In the genomic region with DNA sequence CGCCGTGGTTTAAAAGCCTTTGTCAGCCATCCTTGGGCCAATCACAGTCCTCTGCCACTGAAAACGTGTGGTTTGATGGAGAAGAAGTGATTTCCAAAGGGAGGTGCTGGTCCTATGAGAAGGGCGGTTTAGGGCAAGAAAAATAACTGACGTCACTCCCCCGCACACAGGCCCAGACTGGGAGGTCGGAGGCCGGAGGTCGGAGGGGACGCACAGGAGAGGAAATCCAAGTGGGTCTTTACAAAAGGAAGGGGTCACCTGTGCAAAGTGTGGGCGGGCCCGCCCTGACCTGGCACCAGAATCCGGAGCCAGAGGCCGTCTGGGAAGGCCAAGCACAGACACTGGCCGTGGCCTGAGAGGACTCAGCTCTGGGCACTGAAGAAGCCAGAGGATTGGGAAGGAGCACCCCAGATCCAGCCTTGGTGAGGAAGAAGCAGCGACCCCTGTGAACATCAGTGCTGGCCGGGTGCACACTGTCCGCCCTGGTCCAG, we compare ENCODE assay signal across 25 cellular contexts. TPM values are rescaled to one million over a fixed set of nuclear protein-coding genes. Genes with fewer than 3 reads are reported as not detected.
"Had no signal": no experiment of that assay in that cellular context is flagged by ENCODE, and none has a peak within 500 bp of the region (broad histone marks: within the 10 kb centered on the region; RNA-seq: fewer than 3 reads in every experiment).

No MANE protein-coding gene starts in this region.

- H3K9me3 Mint-ChIP-seq: activated naive CD4-positive, alpha-beta T cell treated with anti-CD3 and anti-CD28 coated beads for 36 hours; activated naive CD8-positive, alpha-beta T cell treated with anti-CD3 and anti-CD28 coated beads, Interleukin-2, amount 50 U/mL, for 24 hours; activated T-helper 2 cell treated with anti-CD3 and anti-CD28 coated beads, Interferon-gamma antibody, Interleukin-2, Interleukin-4, amounts not matched to agents 10 μg/mL and 5 μg/mL and 100 μg/mL, durations not matched to agents 14 hours and 24 hours and 36 hours; stimulated activated naive CD8-positive, alpha-beta T cell treated with anti-CD3 and anti-CD28 coated beads, Interleukin-15, Interleukin-2, amounts not matched to agents 100 ng/mL and 50 ng/mL, for 24 hours had no signal

- H3K4me1 Mint-ChIP-seq: activated naive CD8-positive, alpha-beta T cell treated with anti-CD3 and anti-CD28 coated beads, Interleukin-2, amount 50 U/mL, for 24 hours; naive B cell; T-helper 17 cell had no signal

- H3K36me3 Mint-ChIP-seq: naive B cell had no signal

- H3K27ac Mint-ChIP-seq: activated naive CD4-positive, alpha-beta T cell treated with anti-CD3 and anti-CD28 coated beads for 36 hours; activated naive CD8-positive, alpha-beta T cell treated with anti-CD3 and anti-CD28 coated beads, Interleukin-2, amount 50 U/mL, for 24 hours; activated T-helper 2 cell treated with anti-CD3 and anti-CD28 coated beads, Interferon-gamma antibody, Interleukin-2, Interleukin-4, amounts not matched to agents 10 μg/mL and 5 μg/mL and 100 μg/mL, durations not matched to agents 14 hours and 24 hours and 36 hours; naive B cell; progenitor cell of endocrine pancreas; stimulated activated naive CD8-positive, alpha-beta T cell treated with anti-CD3 and anti-CD28 coated beads, Interleukin-15, Interleukin-2, amounts not matched to agents 100 ng/mL and 50 ng/mL, for 24 hours; T-helper 17 cell had no signal

- H3K4me3 Mint-ChIP-seq: activated naive CD4-positive, alpha-beta T cell treated with anti-CD3 and anti-CD28 coated beads for 36 hours; activated naive CD8-positive, alpha-beta T cell treated with anti-CD3 and anti-CD28 coated beads, Interleukin-2, amount 50 U/mL, for 24 hours; naive B cell; stimulated activated naive CD8-positive, alpha-beta T cell treated with anti-CD3 and anti-CD28 coated beads, Interleukin-15, Interleukin-2, amounts not matched to agents 100 ng/mL and 50 ng/mL, for 24 hours; T-helper 17 cell had no signal

- H3K27ac ChIP-seq: body of pancreas, cardiac muscle cell, heart left ventricle, lower lobe of right lung, tibial artery had no signal

- H3K36me3 ChIP-seq: cardiac muscle cell, heart left ventricle, lower lobe of right lung, tibial artery had no signal

- H3K4me3 ChIP-seq: body of pancreas, cardiac muscle cell, heart left ventricle, lower lobe of right lung, tibial artery had no signal

- H3K4me1 ChIP-seq: body of pancreas, heart left ventricle, lower lobe of right lung, tibial artery had no signal

- DNase-seq: activated CD4-positive, alpha-beta T cell treated with anti-CD3 and anti-CD28 coated beads for 4 hours; activated CD4-positive, alpha-beta T cell treated with anti-CD3 and anti-CD28 coated beads, Interleukin-2, amount 50 U/mL, for 48 hours; activated CD4-positive, CD25-positive, alpha-beta regulatory T cell; activated naive CD4-positive, alpha-beta T cell treated with anti-CD3 and anti-CD28 coated beads for 36 hours; activated naive CD8-positive, alpha-beta T cell treated with anti-CD3 and anti-CD28 coated beads, Interleukin-2, amount 50 U/mL, for 24 hours; activated T-cell treated with anti-CD3 and anti-CD28 coated beads for 4 hours; body of pancreas; lower lobe of right lung; mesendoderm; naive B cell; occipital lobe; retina; stimulated activated CD4-positive, alpha-beta T cell treated with anti-CD3 and anti-CD28 coated beads, Interleukin-1b, Interleukin-23, amount 100 ng/mL, for 48 hours; substantia nigra; T-helper 17 cell had no signal

- H3K9me3 ChIP-seq: body of pancreas, heart left ventricle, lower lobe of right lung, tibial artery had no signal

- ATAC-seq: activated naive CD8-positive, alpha-beta T cell treated with anti-CD3 and anti-CD28 coated beads, Interleukin-2, amount 50 U/mL, for 24 hours; body of pancreas; heart left ventricle; lower lobe of right lung; T-helper 17 cell had no signal

RNA-seq across cellular contexts. Expression of gene KCNG2, which starts 18.0 kb away (rescaled TPM):
- total RNA-seq: activated naive CD4-positive, alpha-beta T cell treated with anti-CD3 and anti-CD28 coated beads for 36 hours; activated T-helper 2 cell treated with anti-CD3 and anti-CD28 coated beads, Interferon-gamma antibody, Interleukin-2, Interleukin-4, amounts not matched to agents 10 μg/mL and 5 μg/mL and 100 μg/mL, durations not matched to agents 14 hours and 24 hours and 36 hours; body of pancreas; cardiac muscle cell; chondrocyte; epithelial cell of proximal tubule; mucosa of gallbladder; progenitor cell of endocrine pancreas; T-helper 17 cell had no signal
- polyA plus RNA-seq: neural cell had no signal
